ENCODE assay signal across 4 cellular contexts in genomic region chr16:70173916-70174315, GRCh38. TPM values are rescaled to one million over a fixed set of nuclear protein-coding genes. Genes with fewer than 3 reads are reported as not detected.
"Had no signal": no experiment of that assay in that cellular context is flagged by ENCODE, and none has a peak within 500 bp of the region (broad histone marks: within the 10 kb centered on the region; RNA-seq: fewer than 3 reads in every experiment).

No MANE protein-coding gene starts in this region.

RNA-seq across cellular contexts. Expression of gene CLEC18C, which starts 0.3 kb away (rescaled TPM):
- total RNA-seq: glomerular endothelial cell, right atrium auricular region, upper lobe of right lung had no signal
- polyA plus RNA-seq: keratinocyte had no signal
